ENCODE assay signal across 34 cellular contexts in the genomic region with DNA sequence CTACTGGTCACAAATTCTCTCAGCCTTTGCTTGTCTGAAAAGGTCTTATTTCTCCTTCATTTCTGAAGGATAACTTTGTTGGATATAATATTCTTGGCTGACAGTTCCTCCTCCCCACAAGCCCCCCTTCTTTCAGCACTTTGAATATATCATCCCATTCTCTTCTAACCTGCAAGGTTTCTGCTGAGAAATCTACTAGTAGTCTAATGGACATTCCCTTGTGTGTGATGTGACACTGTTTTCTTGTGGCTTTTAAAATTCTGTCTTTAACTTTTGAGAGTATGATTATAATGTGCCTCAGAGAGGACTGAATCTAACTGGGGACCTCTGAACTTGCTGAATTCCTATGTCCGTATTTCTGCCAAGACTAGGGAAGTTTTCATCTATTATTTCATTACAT.
"Had no signal": no experiment of that assay in that cellular context is flagged by ENCODE, and none has a peak within 500 bp of the region (broad histone marks: within the 10 kb centered on the region; RNA-seq: fewer than 3 reads in every experiment).

No MANE protein-coding gene starts in this region.

- DNase-seq: Karpas-422, Kasumi-1, MG63, MM.1S, MV-4-11, NCI-H1048, NCI-H1092, NCI-H1092 treated with DMSO at 0.1 percent for 48 hours, NCI-H1105, NCI-H1105 treated with DMSO at 0.1 percent for 48 hours, NCI-H1417, NCI-H1417 treated with DMSO at 0.1 percent for 48 hours, NCI-H1436, NCI-H1436 treated with DMSO at 0.1 percent for 48 hours, NCI-H146, NCI-H1694, NCI-H1694 treated with DMSO at 0.1 percent for 48 hours, NCI-H187, NCI-H187 treated with DMSO at 0.1 percent for 48 hours, NCI-H1930, NCI-H2029, NCI-H2029 treated with DMSO at 0.1 percent for 48 hours, NCI-H2081, NCI-H2081 treated with DMSO at 0.1 percent for 48 hours, NCI-H2107, NCI-H2171, NCI-H2171 treated with DMSO at 0.1 percent for 48 hours, NCI-H2227 treated with DMSO at 0.1 percent for 48 hours, NCI-H226, NCI-H345, NCI-H446, NCI-H446 treated with DMSO at 0.1 percent for 48 hours, NCI-H510A, NCI-H510A treated with DMSO at 0.1 percent for 48 hours had no signal

- H3K4me3 ChIP-seq: MG63 had no signal

- H3K27me3 ChIP-seq: MG63 had no signal
